17 cellular contexts compared by ENCODE assay signal in the genomic region with DNA sequence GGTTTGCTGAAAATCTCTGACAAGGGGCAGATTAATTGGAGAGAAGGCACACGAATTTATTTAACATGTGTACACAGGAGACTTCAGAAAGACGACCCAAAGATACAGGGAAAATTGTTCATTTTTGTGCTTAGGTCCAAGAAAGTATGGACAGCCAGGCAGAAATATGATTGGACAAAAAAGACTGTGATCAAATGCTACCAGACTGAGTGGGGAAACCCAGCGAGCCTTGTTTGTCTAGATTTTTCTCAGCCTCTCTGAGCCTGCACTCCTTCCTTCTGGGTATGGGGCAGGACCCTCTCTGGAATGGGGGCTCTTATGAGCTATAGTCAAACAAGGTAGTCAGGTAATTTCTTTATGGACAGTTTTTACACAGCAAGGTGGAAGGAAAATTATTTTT. TPM values are rescaled to one million over a fixed set of nuclear protein-coding genes. Genes with fewer than 3 reads are reported as not detected.
DNase-seq lines count a peak whose midpoint lies in the region; ATAC-seq and TF ChIP-seq lines count a peak whose summit lies in the region.
"Had no signal": no experiment of that assay in that cellular context is flagged by ENCODE, and none has a peak within 500 bp of the region (broad histone marks: within the 10 kb centered on the region; RNA-seq: fewer than 3 reads in every experiment).

No MANE protein-coding gene starts in this region.

- peaks cover 2% of the 10 kb centered on the region for H3K79me2 ChIP-seq in trophoblast cell (ENCODE audit: control insufficient read depth, insufficient read depth, low read length, poor library complexity)

- H3K4me2 ChIP-seq in trophoblast cell (ENCODE audit: low read length), result peak overlapping the region; percentile 46

- H4K8ac ChIP-seq in trophoblast cell (ENCODE audit: low read depth, low read length), result peak overlapping the region; percentile 8

- peaks cover 28% of the 10 kb centered on the region for H3K79me1 ChIP-seq in trophoblast cell (ENCODE audit: low read length)

- no peak for ATAC-seq in HG03196 (IDR thresholded peaks at IDR 0.05; ENCODE audit: unreplicated experiment)
- ATAC-seq in left cardiac atrium, result no peak
- ATAC-seq in GM19467 (IDR thresholded peaks at IDR 0.05; ENCODE audit: unreplicated experiment), result no peak
- ATAC-seq in HG02870 (IDR thresholded peaks at IDR 0.05; ENCODE audit: unreplicated experiment), result no peak

- DNase-seq in Caco-2, result no peak
- peak; percentile 58 to 76 for DNase-seq in trophoblast cell
- no peak for DNase-seq in left cardiac atrium
- DNase-seq: activated CD8-positive, alpha-beta memory T cell treated with anti-CD3 and anti-CD28 coated beads, Interleukin-2, amount 50 U/mL, for 48 hours; activated naive CD4-positive, alpha-beta T cell treated with Interleukin-2 at 50 U/mL for 16 hours; CD4-positive, alpha-beta T cell; NCI-H1436 treated with DMSO at 0.1 percent for 48 hours; SJCRH30; uterus had no signal

- H2BK12ac ChIP-seq in trophoblast cell (ENCODE audit: low read length), result peak overlapping the region; percentile 45

- no peak overlapping the region for H4K12ac ChIP-seq in trophoblast cell (ENCODE audit: low read depth, low read length)

- H2BK120ac ChIP-seq in trophoblast cell (ENCODE audit: insufficient read depth, low read length, poor library complexity), result peak overlapping the region; percentile 48

- POLR2A ChIA-PET in Caco-2 (lab: Charles Lee), result no interaction called here

- H3K4me1 ChIP-seq in Caco-2 (peaks cover 31% of the 10 kb centered on the region), iPS-18a (ENCODE audit: control insufficient read depth, low read depth, low read length) (peaks cover 43% of the 10 kb centered on the region), trophoblast cell (ENCODE audit: control insufficient read depth in 1 of 2, insufficient read depth in 2 of 2, low read length in 2 of 2) (peaks cover 23 to 30% of the 10 kb centered on the region in 2 experiments)
- H3K4me1 ChIP-seq: colonic mucosa, SJCRH30, uterus had no signal

- WGBS in trophoblast cell (ENCODE audit: extremely low coverage, insufficient coverage, insufficient read length), result no CpG with 5 or more reads among the region's 3 CpGs

- CTCF ChIA-PET in Caco-2 (lab: Charles Lee), result no interaction called here

- peak overlapping the region; percentile 49 for H3K14ac ChIP-seq in trophoblast cell (ENCODE audit: low read length)

- peak overlapping the region; percentile 33 for H3K4me3 Mint-ChIP-seq in Caco-2 (ENCODE audit: unreplicated experiment)
- H3K4me3 Mint-ChIP-seq: CD4-positive, alpha-beta T cell; T-helper 2 cell treated with Interferon-gamma antibody and Interleukin-4, amounts not matched to agents 5 μg/mL and 100 μg/mL, for 36 hours had no signal

- H2AFZ ChIP-seq in trophoblast cell (ENCODE audit: insufficient read depth, low read length, poor library complexity), result no peak overlapping the region

- peak overlapping the region; percentile 88 for H3K27ac ChIP-seq in VCaP
- H3K27ac ChIP-seq in iPS-18a (ENCODE audit: low read length), result peak overlapping the region; percentile 83
- H3K27ac ChIP-seq in trophoblast cell (ENCODE audit: low read depth, low read length), result peak overlapping the region; percentile 94
- H3K27ac ChIP-seq: SJCRH30, uterus had no signal

- H2AK5ac ChIP-seq in trophoblast cell (ENCODE audit: low read length), result no peak overlapping the region

- H3K4ac ChIP-seq in trophoblast cell (ENCODE audit: low read depth, low read length), result no peak overlapping the region

- peak overlapping the region; percentile 66 for H2BK5ac ChIP-seq in trophoblast cell (ENCODE audit: low read depth, low read length, poor library complexity)

- peak overlapping the region; percentile 84 for H3K27ac Mint-ChIP-seq in Caco-2 (ENCODE audit: unreplicated experiment)
- H3K27ac Mint-ChIP-seq: CD4-positive, alpha-beta T cell; T-helper 2 cell treated with Interferon-gamma antibody and Interleukin-4, amounts not matched to agents 5 μg/mL and 100 μg/mL, for 36 hours had no signal

- TSS peak; percentile 55 for BruUV-seq in Caco-2 (replicated peaks; lab: Mats Ljungman, UMichigan)

- peaks cover 15% of the 10 kb centered on the region; the same call in 1 of the 2 replicates for H3K9me3 ChIP-seq in Caco-2
- peaks cover 8% of the 10 kb centered on the region for H3K9me3 ChIP-seq in iPS-18a (ENCODE audit: control insufficient read depth, low read depth, low read length)
- no peaks in the 10 kb centered on the region for H3K9me3 ChIP-seq in trophoblast cell (ENCODE audit: insufficient read depth, low read depth, low read length)
- H3K9me3 ChIP-seq: colonic mucosa, uterus had no signal

- peaks cover 22% of the 10 kb centered on the region for H3K9me3 Mint-ChIP-seq in Caco-2 (ENCODE audit: unreplicated experiment)

- no peak overlapping the region for H3K23ac ChIP-seq in trophoblast cell (ENCODE audit: low read length)

- H3K4me3 ChIP-seq in Caco-2 (ENCODE audit: low read depth, low read length) (no peak overlapping the region), iPS-18a (ENCODE audit: low read length) (peak overlapping the region; percentile 50), trophoblast cell (ENCODE audit: low read depth, low read length) (no peak overlapping the region)
- H3K4me3 ChIP-seq: colonic mucosa, SJCRH30, uterus had no signal

- H4K91ac ChIP-seq in trophoblast cell (ENCODE audit: low read depth, low read length), result peak overlapping the region; percentile 75

- H3K9ac ChIP-seq in iPS-18a (ENCODE audit: low read length) (peak overlapping the region; percentile 35), trophoblast cell (ENCODE audit: low read length) (no peak overlapping the region)

- intact Hi-C loops in Caco-2 (cut with micrococcal nuclease; ENCODE audit: unreplicated experiment), result loop anchor here (1.0 kb wide), 1 partner anchor 10 kb away; no protein-coding TSS in a partner anchor
- intact Hi-C loops in left cardiac atrium (cut with DNase I), result no loop called here

- TF ChIP-seq CTCF in Caco-2 (IDR thresholded peaks at IDR 0.05; ENCODE audit: insufficient read depth in 1 of 2, low read depth in 1 of 2, low read length in 1 of 2, severe bottlenecking in 1 of 2, unreplicated experiment in 1 of 2) (no peak), VCaP (conservative IDR thresholded peaks at IDR 0.05) (no peak)

- H3K18ac ChIP-seq in trophoblast cell (ENCODE audit: low read length), result no peak overlapping the region

- H3K27me3 ChIP-seq in Caco-2 (replicated peaks; ENCODE audit: control insufficient read depth, insufficient read depth, low read length) (no peaks in the 10 kb centered on the region), iPS-18a (ENCODE audit: control insufficient read depth, insufficient read depth, low read length) (no peaks in the 10 kb centered on the region), trophoblast cell (ENCODE audit: insufficient read depth, low read length) (no peaks in the 10 kb centered on the region)
- H3K27me3 ChIP-seq: colonic mucosa, SJCRH30, uterus had no signal

- no peaks in the 10 kb centered on the region for H3K27me3 Mint-ChIP-seq in Caco-2 (ENCODE audit: insufficient read depth, unreplicated experiment)
- H3K27me3 Mint-ChIP-seq: CD4-positive, alpha-beta T cell had no signal

- H3K36me3 ChIP-seq in Caco-2 (ENCODE audit: control insufficient read depth, insufficient read depth, low read length) (no peaks in the 10 kb centered on the region), iPS-18a (ENCODE audit: control insufficient read depth, low read depth, low read length) (no peaks in the 10 kb centered on the region), trophoblast cell (ENCODE audit: control insufficient read depth in 1 of 2, insufficient read depth in 2 of 2, low read length in 2 of 2) (peaks cover 0 to 1% of the 10 kb centered on the region in 2 experiments)
- H3K36me3 ChIP-seq: colonic mucosa, SJCRH30, uterus had no signal

- H3K36me3 Mint-ChIP-seq in Caco-2 (ENCODE audit: insufficient read depth, unreplicated experiment), result peaks cover 18% of the 10 kb centered on the region

- peaks cover 24% of the 10 kb centered on the region for H3K4me1 Mint-ChIP-seq in Caco-2 (ENCODE audit: low read depth, unreplicated experiment)

RNA-seq across cellular contexts. Expression of gene CIPC, which starts 10.4 kb away (rescaled TPM):
- total RNA-seq in Caco-2 (2022), result 12.8 and 15.4 TPM in 2 replicates
- polyA plus RNA-seq in trophoblast cell (2013), result 14.3 and 14.4 TPM in 2 replicates
- total RNA-seq in left cardiac atrium, result 10 to 100 TPM; 56.2 to 57.6 TPM

RNA-seq across cellular contexts. Expression of gene ZDHHC22, which starts 54.0 kb away (rescaled TPM):
- not detected in 2 replicates for total RNA-seq in Caco-2 (2022)
- polyA plus RNA-seq in trophoblast cell (2013), result 0.26 and 0.28 TPM in 2 replicates
- total RNA-seq in left cardiac atrium, result not detected
- total RNA-seq: CD4-positive, alpha-beta T cell; NCI-H460; uterus had no signal

RNA-seq across cellular contexts. Expression of gene IRF2BPL, which starts 59.1 kb away (rescaled TPM):
- total RNA-seq in Caco-2 (2022) (24.1 and 24.7 TPM in 2 replicates), left cardiac atrium (10 to 100 TPM; 41.4 to 47.5 TPM)
- polyA plus RNA-seq in trophoblast cell (2013), result 21.4 and 23.0 TPM in 2 replicates

Comparison
In these comparisons a context has a peak if more than half of its experiments do, and no peak if none do; other contexts are left out.
1. DNase-seq: peak in trophoblast cell (2 of 2); none in Caco-2 (0 of 2) and left cardiac atrium (single experiment).
2. Peak in every context shown above with its lines, with median percentiles within 50 percentile points of each other: H3K27ac ChIP-seq.